ENCODE assay signal across 8 cellular contexts in genomic region chr1:111222308-111223125, GRCh38. TPM values are rescaled to one million over a fixed set of nuclear protein-coding genes. Genes with fewer than 3 reads are reported as not detected.
DNase-seq lines count a peak whose midpoint lies in the region; ATAC-seq and TF ChIP-seq lines count a peak whose summit lies in the region.

No MANE protein-coding gene starts in this region.

- H3K27ac ChIP-seq in OCI-LY3 (ENCODE audit: low read length), result peak overlapping the region; percentile 13

- peak overlapping the region; percentile 87 to 99 (median 95) for H3K27ac Mint-ChIP-seq in naive thymus-derived CD8-positive, alpha-beta T cell

- TF ChIP-seq POLR2A in erythroblast (IDR thresholded peaks at IDR 0.05; ENCODE audit: low read length), result no peak

- DNase-seq in activated gamma-delta T cell treated with Interleukin-2 at 50 U/mL for 16 hours (peak; percentile 82), activated gamma-delta T cell (lab: John Stamatoyannopoulos, UW) (no peak), activated T-cell treated with anti-CD3 and anti-CD28 coated beads for 4 hours (peak; percentile 63), erythroblast (lab: John Stamatoyannopoulos, UW) (peak; percentile 62 to 83)
- peak; percentile 44 to 84 (median 68) for DNase-seq in naive thymus-derived CD8-positive, alpha-beta T cell
- DNase-seq in stimulated activated naive CD8-positive, alpha-beta T cell treated with anti-CD3 and anti-CD28 coated beads, Interleukin-15, Interleukin-2, amounts not matched to agents 100 U/mL and 50 U/mL, for 24 hours, result peak; percentile 88

- peak overlapping the region; percentile 12; the same call in 1 of the 2 replicates for H3K9ac ChIP-seq in OCI-LY3 (ENCODE audit: low read length)

- POLR2A ChIA-PET in naive thymus-derived CD8-positive, alpha-beta T cell (lab: Charles Lee), result interaction anchor here (0.6 to 23.4 kb wide), 13 partner anchors 7 to 177 kb away, joined by 3 to 1200 read pairs (median 6); partner anchors contain the start of genes CEPT1, DENND2D and DRAM2

- peak overlapping the region; percentile 68 to 95 (median 84) for H3K4me3 Mint-ChIP-seq in naive thymus-derived CD8-positive, alpha-beta T cell

- H3K27me3 ChIP-seq in OCI-LY3 (ENCODE audit: low read depth, low read length), result no peaks in the 10 kb centered on the region; the same call in 1 of the 2 replicates

- no peaks in the 10 kb centered on the region for H3K27me3 Mint-ChIP-seq in naive thymus-derived CD8-positive, alpha-beta T cell

- peaks cover 17% of the 10 kb centered on the region; the same call in 1 of the 2 replicates for H3K9me3 ChIP-seq in OCI-LY3 (ENCODE audit: insufficient read depth, low read length)

- H4K20me1 ChIP-seq in OCI-LY3 (ENCODE audit: insufficient read depth, low read length), result no peaks in the 10 kb centered on the region

- H3K36me3 Mint-ChIP-seq in naive thymus-derived CD8-positive, alpha-beta T cell, result no peaks in the 10 kb centered on the region

- peaks cover 58 to 99% (median 93%) of the 10 kb centered on the region in 4 donors for H3K4me1 Mint-ChIP-seq in naive thymus-derived CD8-positive, alpha-beta T cell

- peak overlapping the region; percentile 71 for H3K4me2 ChIP-seq in OCI-LY3 (ENCODE audit: low read length)

- TF ChIP-seq CTCF in OCI-LY3 (IDR thresholded peaks at IDR 0.05; ENCODE audit: low read depth, low read length), result peak; percentile 85

- H3K4me3 ChIP-seq in OCI-LY3 (ENCODE audit: low read length), result peak overlapping the region; percentile 33; the same call in 1 of the 2 replicates

- peak overlapping the region; percentile 20; the same call in 1 of the 2 replicates for H2AFZ ChIP-seq in OCI-LY3 (ENCODE audit: low read depth, low read length)

- peaks cover 45% of the 10 kb centered on the region for H3K4me1 ChIP-seq in OCI-LY3 (ENCODE audit: low read length)

- H3K36me3 ChIP-seq in OCI-LY3 (replicated peaks; ENCODE audit: low read depth, low read length), result no peaks in the 10 kb centered on the region

- H3K79me2 ChIP-seq in OCI-LY3 (ENCODE audit: low read length), result no peaks in the 10 kb centered on the region

- peaks cover 0 to 10% (median 0%) of the 10 kb centered on the region in 9 donors for H3K9me3 Mint-ChIP-seq in naive thymus-derived CD8-positive, alpha-beta T cell

- ATAC-seq in HG03571 (IDR thresholded peaks at IDR 0.05; ENCODE audit: unreplicated experiment), result peak; percentile 22
- peak; percentile 22 for ATAC-seq in naive thymus-derived CD8-positive, alpha-beta T cell
- ATAC-seq in stimulated activated naive CD8-positive, alpha-beta T cell treated with anti-CD3 and anti-CD28 coated beads, Interleukin-15, Interleukin-2, amounts not matched to agents 100 U/mL and 50 U/mL, for 24 hours, result peak; percentile 17

RNA-seq across cellular contexts. Expression of gene CHI3L2, which starts 5.0 kb away (rescaled TPM):
- 1 to 10 TPM; 5.7 to 6.5 TPM for total RNA-seq in naive thymus-derived CD8-positive, alpha-beta T cell
- polyA plus RNA-seq in naive thymus-derived CD8-positive, alpha-beta T cell, result 10 to 100 TPM; 45.4 to 69.0 (median 48.6) TPM

RNA-seq across cellular contexts. Expression of gene DENND2D, which starts 22.1 kb away (rescaled TPM):
- total RNA-seq in naive thymus-derived CD8-positive, alpha-beta T cell, result 100 to 1,000 TPM; 274 to 289 TPM
- 100 to 1,000 TPM; 161 to 395 (median 225) TPM for polyA plus RNA-seq in naive thymus-derived CD8-positive, alpha-beta T cell
